Comparison of ENCODE assay signal across 1 cellular context in the genomic region with DNA sequence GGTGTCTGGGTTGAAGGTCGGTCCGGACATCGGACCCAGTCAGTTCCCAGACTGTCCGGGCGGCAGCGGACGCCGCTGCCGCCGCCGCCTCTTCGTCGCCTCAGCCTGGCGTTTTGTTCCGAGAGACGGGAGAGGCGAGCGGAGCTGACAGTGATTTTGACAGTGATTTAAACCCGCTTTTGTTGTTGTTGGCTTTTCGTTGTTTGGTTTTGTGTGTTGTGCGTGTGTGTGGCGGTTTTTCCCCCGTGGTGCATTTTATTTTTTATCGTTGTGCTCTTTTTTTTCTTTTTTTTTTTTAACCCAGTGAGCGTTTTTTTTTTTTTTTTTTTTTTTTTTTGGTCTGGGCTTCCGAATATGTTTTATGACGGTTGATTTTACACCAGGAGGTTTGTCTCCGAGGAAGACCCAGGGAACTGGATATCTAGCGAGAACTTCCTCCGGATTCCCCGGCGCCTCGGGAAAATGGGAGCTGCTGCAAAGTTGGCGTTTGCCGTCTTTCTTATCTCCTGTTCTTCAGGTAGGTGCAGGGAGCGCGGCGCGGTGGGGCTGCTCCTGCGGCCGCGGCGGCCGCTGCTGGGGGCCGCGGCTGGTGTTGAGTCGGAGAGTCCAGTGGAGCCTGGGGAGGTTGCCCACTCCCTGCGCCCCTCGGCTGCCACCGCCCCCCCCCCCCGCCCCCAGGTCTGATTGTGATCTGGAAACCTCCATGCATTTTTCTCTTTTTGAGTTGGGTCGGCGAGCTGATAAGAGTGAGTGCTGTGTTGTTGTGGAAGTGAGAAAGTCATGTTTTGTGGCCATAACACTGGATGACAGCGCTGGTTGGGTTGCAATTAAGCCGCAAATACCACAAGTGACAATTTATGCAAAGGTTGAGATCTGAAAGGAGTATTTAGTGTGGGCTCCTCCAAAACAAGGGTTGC.
TF ChIP-seq lines count a peak whose summit lies in the region.

A gene (plus strand): TSS at position 339 of the 917 bp plus-strand sequence. CDS start 124 bp downstream, at position 463.

TF ChIP-seq in HepG2, 621 proteins besides CTCF, POLR2A, EP300 and RAD21 (continued from another document):
- 0 out of 2 replicates have a peak, but pooled peaks have one; percentile 28 for TF ChIP-seq ZBTB7B (CRISPR knock-in tag; IDR thresholded peaks at IDR 0.05)
- TF ChIP-seq ARHGAP35 (CRISPR knock-in tag; IDR thresholded peaks at IDR 0.05; ENCODE audit: borderline replicate concordance): no peak
- TF ChIP-seq, protein P1, sequence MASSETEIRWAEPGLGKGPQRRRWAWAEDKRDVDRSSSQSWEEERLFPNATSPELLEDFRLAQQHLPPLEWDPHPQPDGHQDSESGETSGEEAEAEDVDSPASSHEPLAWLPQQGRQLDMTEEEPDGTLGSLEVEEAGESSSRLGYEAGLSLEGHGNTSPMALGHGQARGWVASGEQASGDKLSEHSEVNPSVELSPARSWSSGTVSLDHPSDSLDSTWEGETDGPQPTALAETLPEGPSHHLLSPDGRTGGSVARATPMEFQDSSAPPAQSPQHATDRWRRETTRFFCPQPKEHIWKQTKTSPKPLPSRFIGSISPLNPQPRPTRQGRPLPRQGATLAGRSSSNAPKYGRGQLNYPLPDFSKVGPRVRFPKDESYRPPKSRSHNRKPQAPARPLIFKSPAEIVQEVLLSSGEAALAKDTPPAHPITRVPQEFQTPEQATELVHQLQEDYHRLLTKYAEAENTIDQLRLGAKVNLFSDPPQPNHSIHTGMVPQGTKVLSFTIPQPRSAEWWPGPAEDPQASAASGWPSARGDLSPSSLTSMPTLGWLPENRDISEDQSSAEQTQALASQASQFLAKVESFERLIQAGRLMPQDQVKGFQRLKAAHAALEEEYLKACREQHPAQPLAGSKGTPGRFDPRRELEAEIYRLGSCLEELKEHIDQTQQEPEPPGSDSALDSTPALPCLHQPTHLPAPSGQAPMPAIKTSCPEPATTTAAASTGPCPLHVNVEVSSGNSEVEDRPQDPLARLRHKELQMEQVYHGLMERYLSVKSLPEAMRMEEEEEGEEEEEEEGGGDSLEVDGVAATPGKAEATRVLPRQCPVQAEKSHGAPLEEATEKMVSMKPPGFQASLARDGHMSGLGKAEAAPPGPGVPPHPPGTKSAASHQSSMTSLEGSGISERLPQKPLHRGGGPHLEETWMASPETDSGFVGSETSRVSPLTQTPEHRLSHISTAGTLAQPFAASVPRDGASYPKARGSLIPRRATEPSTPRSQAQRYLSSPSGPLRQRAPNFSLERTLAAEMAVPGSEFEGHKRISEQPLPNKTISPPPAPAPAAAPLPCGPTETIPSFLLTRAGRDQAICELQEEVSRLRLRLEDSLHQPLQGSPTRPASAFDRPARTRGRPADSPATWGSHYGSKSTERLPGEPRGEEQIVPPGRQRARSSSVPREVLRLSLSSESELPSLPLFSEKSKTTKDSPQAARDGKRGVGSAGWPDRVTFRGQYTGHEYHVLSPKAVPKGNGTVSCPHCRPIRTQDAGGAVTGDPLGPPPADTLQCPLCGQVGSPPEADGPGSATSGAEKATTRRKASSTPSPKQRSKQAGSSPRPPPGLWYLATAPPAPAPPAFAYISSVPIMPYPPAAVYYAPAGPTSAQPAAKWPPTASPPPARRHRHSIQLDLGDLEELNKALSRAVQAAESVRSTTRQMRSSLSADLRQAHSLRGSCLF (CRISPR knock-in tag; IDR thresholded peaks at IDR 0.05; ENCODE audit: borderline replicate concordance): no peak
- TF ChIP-seq ZNF232 (CRISPR knock-in tag; IDR thresholded peaks at IDR 0.05; ENCODE audit: borderline replicate concordance): 0 out of 2 replicates have a peak, but pooled peaks have one; percentile 31
